ENCODE assay signal across 8 cellular contexts in genomic region chr3:195443391-195443989, GRCh38. TPM values are rescaled to one million over a fixed set of nuclear protein-coding genes. Genes with fewer than 3 reads are reported as not detected.
A peak's percentile ranks its signal among the peaks of the same experiment; 100 is the strongest.
DNase-seq lines count a peak whose midpoint lies in the region; ATAC-seq and TF ChIP-seq lines count a peak whose summit lies in the region.

No MANE protein-coding gene starts in this region.

- H3K27ac Mint-ChIP-seq in stimulated activated naive B cell treated with anti-CD40 and anti-IgM and Interleukin-4, amounts not matched to agents 10 μg/mL and 1 μg/mL and 100 μg/mL, for 72 hours, result peak overlapping the region; percentile 91

- no peaks in the 10 kb centered on the region for H3K4me1 ChIP-seq in right cardiac atrium (ENCODE audit: control insufficient read depth, insufficient read depth, low read length)

- peak overlapping the region; percentile 93 to 96 for H3K4me3 Mint-ChIP-seq in stimulated activated naive B cell treated with anti-CD40 and anti-IgM and Interleukin-4, amounts not matched to agents 10 μg/mL and 1 μg/mL and 100 μg/mL, for 72 hours

- DNase-seq in NCI-H2029 (lab: John Stamatoyannopoulos, UW) (peak; percentile 52), NCI-H2029 treated with DMSO at 0.1 percent for 48 hours (lab: John Stamatoyannopoulos, UW) (no peak), WERI-Rb-1 (no peak), right cardiac atrium (no peak), NCI-H226 (no peak)
- no peak for DNase-seq in stimulated activated naive B cell treated with anti-CD40 and anti-IgM and Interleukin-4, amounts not matched to agents 10 μg/mL and 1 μg/mL and 100 μg/mL, for 72 hours

- H3K27me3 ChIP-seq in WERI-Rb-1 (ENCODE audit: insufficient read depth, low read depth, severe bottlenecking) (no peaks in the 10 kb centered on the region), right cardiac atrium (ENCODE audit: control insufficient read depth, insufficient read depth) (no peaks in the 10 kb centered on the region)

- WGBS in right cardiac atrium, result 18% methylated on average over 6 of the region's 6 CpGs

- no peaks in the 10 kb centered on the region for H3K9me3 ChIP-seq in WERI-Rb-1 (ENCODE audit: severe bottlenecking)
- no peaks in the 10 kb centered on the region for H3K9me3 ChIP-seq in right cardiac atrium (ENCODE audit: control insufficient read depth, low read length)

- H3K27ac ChIP-seq in WERI-Rb-1, result peak overlapping the region; percentile 45
- peak overlapping the region; percentile 11 for H3K27ac ChIP-seq in right cardiac atrium (ENCODE audit: low read length)

- no peak for ATAC-seq in right cardiac atrium
- no peak for ATAC-seq in stimulated activated naive B cell treated with anti-CD40 and anti-IgM and Interleukin-4, amounts not matched to agents 10 μg/mL and 1 μg/mL and 100 μg/mL, for 72 hours (replicated peaks)
- ATAC-seq in GM21526 (IDR thresholded peaks at IDR 0.05; ENCODE audit: low FRiP score, unreplicated experiment), result no peak
- ATAC-seq in GM18502 (IDR thresholded peaks at IDR 0.05; ENCODE audit: poor library complexity, unreplicated experiment), result no peak

- H3K36me3 Mint-ChIP-seq in stimulated activated naive B cell treated with anti-CD40 and anti-IgM and Interleukin-4, amounts not matched to agents 10 μg/mL and 1 μg/mL and 100 μg/mL, for 72 hours, result peaks cover 0 to 6% of the 10 kb centered on the region in 2 donors

- intact Hi-C loops in right cardiac atrium (cut with DNase I), result no loop called here

- peaks cover 13 to 33% of the 10 kb centered on the region in 2 donors for H3K4me1 Mint-ChIP-seq in stimulated activated naive B cell treated with anti-CD40 and anti-IgM and Interleukin-4, amounts not matched to agents 10 μg/mL and 1 μg/mL and 100 μg/mL, for 72 hours

- no peaks in the 10 kb centered on the region for H3K9me3 Mint-ChIP-seq in stimulated activated naive B cell treated with anti-CD40 and anti-IgM and Interleukin-4, amounts not matched to agents 10 μg/mL and 1 μg/mL and 100 μg/mL, for 72 hours

- H3K4me3 ChIP-seq in WERI-Rb-1 (ENCODE audit: low read depth, low read length) (peak overlapping the region; percentile 23), right cardiac atrium (ENCODE audit: low read length) (peak overlapping the region; percentile 18)

- no peak for TF ChIP-seq CTCF in WERI-Rb-1 (IDR thresholded peaks at IDR 0.05; ENCODE audit: low read depth, low read length)

- H3K36me3 ChIP-seq in WERI-Rb-1, result no peaks in the 10 kb centered on the region

- no peaks in the 10 kb centered on the region for H3K27me3 Mint-ChIP-seq in stimulated activated naive B cell treated with anti-CD40 and anti-IgM and Interleukin-4, amounts not matched to agents 10 μg/mL and 1 μg/mL and 100 μg/mL, for 72 hours

RNA-seq across cellular contexts. Expression of gene ACAP2, which starts 0.7 kb away (rescaled TPM):
- 10 to 100 TPM; 20.9 to 23.4 (median 21.4) TPM for total RNA-seq in right cardiac atrium
- 5.3 TPM for polyA plus RNA-seq in right cardiac atrium
